Comparison of ENCODE assay signal across 17 cellular contexts in genomic region chr2:213834746-213835145, GRCh38.
DNase-seq lines count a peak whose midpoint lies in the region; ATAC-seq, FAIRE-seq and TF ChIP-seq lines count a peak whose summit lies in the region.
"Had no signal": no experiment of that assay in that cellular context is flagged by ENCODE, and none has a peak within 500 bp of the region (broad histone marks: within the 10 kb centered on the region; RNA-seq: fewer than 3 reads in every experiment).

No MANE protein-coding gene starts in this region.

- no peak overlapping the region for H3K4me3 Mint-ChIP-seq in activated CD4-positive, alpha-beta memory T cell treated with anti-CD3 and anti-CD28 coated beads for 36 hours
- H3K4me3 Mint-ChIP-seq: activated naive CD4-positive, alpha-beta T cell treated with anti-CD3 and anti-CD28 coated beads, Interleukin-2, amount 10 ng/mL, durations not matched to agents 7 days and 5 days; CD4-positive, CD25-positive, alpha-beta regulatory T cell; dendritic cell treated with granulocyte-macrophage colony-stimulating factor and Interleukin-4, amounts not matched to agents 40 ng/mL and 50 ng/mL, for 4 days had no signal

- DNase-seq in right lobe of liver, result no peak
- DNase-seq in HepG2 (ENCODE audit: low spot score), result no peak
- DNase-seq in epidermal melanocyte (ENCODE audit: insufficient read length, low spot score), result peak; percentile 22
- DNase-seq in omental fat pad (ENCODE audit: low spot score), result no peak
- no peak for DNase-seq in NCI-H2029 (lab: John Stamatoyannopoulos, UW)
- no peak for DNase-seq in NCI-H1694 (lab: John Stamatoyannopoulos, UW)
- DNase-seq in activated CD4-positive, alpha-beta memory T cell treated with anti-CD3 and anti-CD28 coated beads for 36 hours, result no peak
- DNase-seq: activated naive CD4-positive, alpha-beta T cell treated with anti-CD3 and anti-CD28 coated beads, Interleukin-2, amount 10 ng/mL, durations not matched to agents 7 days and 5 days; CD4-positive, CD25-positive, alpha-beta regulatory T cell; NCI-H1436; pancreas; stimulated activated CD4-positive, alpha-beta T cell treated with anti-CD3 and anti-CD28 coated beads, Interleukin-4, amount 100 ng/mL, for 24 hours had no signal

- CTCF ChIA-PET in HepG2 (lab: Yijun Ruan, JAX; ENCODE audit: low intra/inter-chr PET ratio, low total read pairs), result no interaction called here
- CTCF ChIA-PET in activated CD4-positive, alpha-beta memory T cell treated with anti-CD3 and anti-CD28 coated beads for 36 hours (lab: Charles Lee), result no interaction called here

- H3K27me3 Mint-ChIP-seq in activated CD4-positive, alpha-beta memory T cell treated with anti-CD3 and anti-CD28 coated beads for 36 hours, result no peaks in the 10 kb centered on the region
- H3K27me3 Mint-ChIP-seq: activated naive CD4-positive, alpha-beta T cell treated with anti-CD3 and anti-CD28 coated beads, Interleukin-2, amount 10 ng/mL, durations not matched to agents 7 days and 5 days; CD4-positive, CD25-positive, alpha-beta regulatory T cell; dendritic cell treated with granulocyte-macrophage colony-stimulating factor and Interleukin-4, amounts not matched to agents 40 ng/mL and 50 ng/mL, for 4 days had no signal

- intact Hi-C loops in right lobe of liver (cut with DNase I), result no loop called here
- intact Hi-C loops in HepG2 (cut with micrococcal nuclease; ENCODE audit: unreplicated experiment), result no loop called here
- intact Hi-C loops in activated CD4-positive, alpha-beta memory T cell treated with anti-CD3 and anti-CD28 coated beads for 36 hours (cut with micrococcal nuclease), result no loop called here

- no peaks in the 10 kb centered on the region for H3K4me1 Mint-ChIP-seq in activated CD4-positive, alpha-beta memory T cell treated with anti-CD3 and anti-CD28 coated beads for 36 hours (ENCODE audit: low read depth)
- H3K4me1 Mint-ChIP-seq: activated naive CD4-positive, alpha-beta T cell treated with anti-CD3 and anti-CD28 coated beads, Interleukin-2, amount 10 ng/mL, durations not matched to agents 7 days and 5 days; CD4-positive, CD25-positive, alpha-beta regulatory T cell had no signal

- TF ChIP-seq EP300 in HepG2 (IDR thresholded peaks at IDR 0.05; ENCODE audit: low read depth in 2 of 2, low read length in 2 of 2) (no peak), HepG2 (CRISPR knock-in tag; IDR thresholded peaks at IDR 0.05; ENCODE audit: borderline replicate concordance) (no peak)

- peaks cover 4% of the 10 kb centered on the region for H3K9me3 Mint-ChIP-seq in activated CD4-positive, alpha-beta memory T cell treated with anti-CD3 and anti-CD28 coated beads for 36 hours
- H3K9me3 Mint-ChIP-seq: activated naive CD4-positive, alpha-beta T cell treated with anti-CD3 and anti-CD28 coated beads, Interleukin-2, amount 10 ng/mL, durations not matched to agents 7 days and 5 days had no signal

- no TSS peak for BruUV-seq in HepG2 (replicated peaks; lab: Mats Ljungman, UMichigan)

- H4K20me1 ChIP-seq in HepG2 (ENCODE audit: insufficient read depth, low read length), result no peaks in the 10 kb centered on the region

- H2AFZ ChIP-seq in HepG2 (ENCODE audit: low read length), result no peak overlapping the region

- ATAC-seq in right lobe of liver (peak in 3 of 4 donors; percentile 39 to 60 (median 53)), HepG2 (no peak), omental fat pad (ENCODE audit: low FRiP score) (peak; percentile 16), HG02981 (IDR thresholded peaks at IDR 0.05; ENCODE audit: unreplicated experiment) (no peak)

- WGBS in right lobe of liver (ENCODE audit: insufficient coverage, low coverage, low lambda C conversion rate, missing lambda C conversion rate), result 23% methylated on average over 1 of the region's 1 CpG
- 25% methylated on average over 1 of the region's 1 CpG for WGBS in HepG2 (ENCODE audit: low lambda C conversion rate)

- TF ChIP-seq CTCF in right lobe of liver (IDR thresholded peaks at IDR 0.05), result no peak
- TF ChIP-seq CTCF in HepG2 (CRISPR knock-in tag; IDR thresholded peaks at IDR 0.05), result no peak
- no peak for TF ChIP-seq CTCF in omental fat pad (IDR thresholded peaks at IDR 0.05)

- no peak overlapping the region for H3K9ac ChIP-seq in HepG2 (ENCODE audit: insufficient read depth, low read depth, low read length)

- H3K79me2 ChIP-seq in HepG2 (ENCODE audit: insufficient read depth, low read length), result no peaks in the 10 kb centered on the region

- no peak overlapping the region for H3K4me2 ChIP-seq in HepG2 (ENCODE audit: low read depth, low read length)

- TF ChIP-seq POLR2A in right lobe of liver (IDR thresholded peaks at IDR 0.05), result no peak
- TF ChIP-seq POLR2A in HepG2 (IDR thresholded peaks at IDR 0.05; ENCODE audit: insufficient read depth in 1 of 2, low read depth in 2 of 2, low read length in 2 of 2), result no peak

- H3K9me3 ChIP-seq in right lobe of liver, result no peaks in the 10 kb centered on the region
- peaks cover 5% of the 10 kb centered on the region; the same call in 1 of the 2 replicates for H3K9me3 ChIP-seq in HepG2 (ENCODE audit: low read length)
- H3K9me3 ChIP-seq: pancreas had no signal

- no peak for FAIRE-seq in HepG2 (lab: Jason Lieb, UNC)
- FAIRE-seq: islet of Langerhans, pancreas had no signal

- H3K27ac ChIP-seq in right lobe of liver (no peak overlapping the region), HepG2 (ENCODE audit: extremely low read length, insufficient read depth, low read length) (no peak overlapping the region)
- H3K27ac ChIP-seq: pancreas had no signal

- H3K36me3 Mint-ChIP-seq in activated CD4-positive, alpha-beta memory T cell treated with anti-CD3 and anti-CD28 coated beads for 36 hours, result no peaks in the 10 kb centered on the region
- H3K36me3 Mint-ChIP-seq: activated naive CD4-positive, alpha-beta T cell treated with anti-CD3 and anti-CD28 coated beads, Interleukin-2, amount 10 ng/mL, durations not matched to agents 7 days and 5 days; CD4-positive, CD25-positive, alpha-beta regulatory T cell had no signal

- TF ChIP-seq RAD21 in HepG2 (CRISPR knock-in tag; IDR thresholded peaks at IDR 0.05), result no peak

- H3K4me3 ChIP-seq in right lobe of liver, result no peak overlapping the region
- H3K4me3 ChIP-seq in HepG2 (replicated peaks in 1 of 3; ENCODE audit: insufficient read depth in 1 of 3, low read depth in 2 of 3, low read length in 3 of 3), result no peak overlapping the region
- H3K4me3 ChIP-seq: lung, pancreas, skin epidermis had no signal

- no peaks in the 10 kb centered on the region for H3K36me3 ChIP-seq in right lobe of liver
- H3K36me3 ChIP-seq in HepG2 (replicated peaks in 1 of 2; ENCODE audit: control insufficient read depth in 1 of 2, insufficient read depth in 2 of 2, low read length in 2 of 2), result no peaks in the 10 kb centered on the region
- H3K36me3 ChIP-seq: pancreas had no signal

- in situ Hi-C loops in HepG2 (cut with HindIII; ENCODE audit: extremely low pct_ligation_motif_present, low pct_unique_long_range_greater_than_20kb), result no loop called here

- POLR2A ChIA-PET in HepG2 (lab: Yijun Ruan, JAX), result no interaction called here
- POLR2A ChIA-PET in activated CD4-positive, alpha-beta memory T cell treated with anti-CD3 and anti-CD28 coated beads for 36 hours (lab: Charles Lee), result no interaction called here

- H3K4me1 ChIP-seq in right lobe of liver (peaks cover 0 to 5% (median 2%) of the 10 kb centered on the region in 4 donors), HepG2 (ENCODE audit: insufficient read depth, low read length) (no peaks in the 10 kb centered on the region)
- H3K4me1 ChIP-seq: pancreas had no signal

- no peak overlapping the region for H3K27ac Mint-ChIP-seq in activated CD4-positive, alpha-beta memory T cell treated with anti-CD3 and anti-CD28 coated beads for 36 hours
- H3K27ac Mint-ChIP-seq: activated naive CD4-positive, alpha-beta T cell treated with anti-CD3 and anti-CD28 coated beads, Interleukin-2, amount 10 ng/mL, durations not matched to agents 7 days and 5 days; CD4-positive, CD25-positive, alpha-beta regulatory T cell; dendritic cell treated with granulocyte-macrophage colony-stimulating factor and Interleukin-4, amounts not matched to agents 40 ng/mL and 50 ng/mL, for 4 days had no signal

- no peaks in the 10 kb centered on the region for H3K27me3 ChIP-seq in right lobe of liver
- H3K27me3 ChIP-seq in HepG2 (ENCODE audit: control insufficient read depth in 1 of 2, insufficient read depth in 2 of 2, low read length in 2 of 2), result no peaks in the 10 kb centered on the region
- H3K27me3 ChIP-seq: pancreas had no signal

TF ChIP-seq in HepG2, 621 proteins besides CTCF, POLR2A, EP300 and RAD21:
- TF ChIP-seq ATF7-NPFF (CRISPR knock-in tag; IDR thresholded peaks at IDR 0.05; ENCODE audit: low read depth), result no peak

Comparison
In these comparisons a context has a peak if more than half of its experiments do, and no peak if none do; other contexts are left out.
1. ATAC-seq: peak in right lobe of liver (3 of 4) and omental fat pad (single experiment); none in HepG2 (single experiment) and HG02981 (single experiment).